In genomic region chr16:69339289-69340094, GRCh38 we compare ENCODE assay signal across 8 cellular contexts. TPM values are rescaled to one million over a fixed set of nuclear protein-coding genes. Genes with fewer than 3 reads are reported as not detected.
DNase-seq lines count a peak whose midpoint lies in the region; ATAC-seq, FAIRE-seq and TF ChIP-seq lines count a peak whose summit lies in the region.

COG8 (minus strand) TSS chr16:69339564; CDS start chr16:69339552, 12 bp downstream.
NIP7 (plus strand) TSS chr16:69339772; CDS start chr16:69339830, 58 bp downstream.

- FAIRE-seq in kidney (lab: Jason Lieb, UNC): peak; percentile 78

- no peaks in the 10 kb centered on the region for H3K9me3 Mint-ChIP-seq in chondrocyte (ENCODE audit: low read depth)

- no peaks in the 10 kb centered on the region for H3K9me3 ChIP-seq in BE2C
- no peaks in the 10 kb centered on the region for H3K9me3 ChIP-seq in kidney (ENCODE audit: control insufficient read depth in 1 of 2, low read length in 2 of 2)

- H3K27me3 ChIP-seq in BE2C: no peaks in the 10 kb centered on the region

- peak within 1 kb of the TSS; percentile 80 to 90 for H3K9ac ChIP-seq in kidney (ENCODE audit: low read length in 2 of 2)

- H3K36me3 ChIP-seq in BE2C: peaks cover 54% of the 10 kb centered on the region
- peaks cover 13 to 32% of the 10 kb centered on the region in 2 donors for H3K36me3 ChIP-seq in kidney (ENCODE audit: control insufficient read depth in 1 of 2, insufficient read depth in 2 of 2, low read length in 2 of 2)

- H3K4me1 ChIP-seq in BE2C (peaks cover 2% of the 10 kb centered on the region; the same call in 1 of the 2 replicates), kidney (ENCODE audit: control insufficient read depth in 1 of 2, insufficient read depth in 1 of 2, low read depth in 1 of 2, low read length in 2 of 2) (peaks cover 9 to 14% of the 10 kb centered on the region in 2 donors)

- H3K4me3 ChIP-seq in BE2C (ENCODE audit: low read depth, low read length) (peak within 1 kb of the TSS; percentile 99), kidney (ENCODE audit: low read length in 2 of 2) (peak within 1 kb of the TSS; percentile 69 to 75)

- peak within 1 kb of the TSS; percentile 97 for H3K4me3 Mint-ChIP-seq in chondrocyte (ENCODE audit: unreplicated experiment)

- H3K36me3 Mint-ChIP-seq in chondrocyte (ENCODE audit: low read depth): peaks cover 12% of the 10 kb centered on the region

- peak within 1 kb of the TSS; percentile 98 for H3K27ac Mint-ChIP-seq in chondrocyte (ENCODE audit: unreplicated experiment)

- intact Hi-C loops in kidney (cut with DNase I): no loop called here

- H3K27me3 Mint-ChIP-seq in chondrocyte (ENCODE audit: low read depth): no peaks in the 10 kb centered on the region

- DNase-seq in BE2C (peak; percentile 96), NCI-H510A treated with DMSO at 0.1 percent for 48 hours (lab: John Stamatoyannopoulos, UW) (peak; percentile 94), chondrocyte (ENCODE audit: low spot score) (peak; percentile 96), kidney (peak; percentile 97)
- peak; percentile 86 to 89 for DNase-seq in activated CD4-positive, alpha-beta T cell treated with anti-CD3 and anti-CD28 coated beads for 24 hours (ENCODE audit: low read depth in 2 of 2)
- peak; percentile 94 for DNase-seq in stimulated activated CD4-positive, alpha-beta T cell treated with anti-CD3 and anti-CD28 coated beads, Interleukin-15, amount 100 ng/mL, for 24 hours

- H3K27ac ChIP-seq in kidney (ENCODE audit: low read depth in 2 of 2, low read length in 2 of 2): peak within 1 kb of the TSS; percentile 74 to 82

- peaks cover 35% of the 10 kb centered on the region for H3K4me1 Mint-ChIP-seq in chondrocyte (ENCODE audit: low read depth)

- TF ChIP-seq POLR2A in GM19193 (IDR thresholded peaks at IDR 0.05; ENCODE audit: extremely low read depth, insufficient read depth, insufficient read length): peak; percentile 96

- peak; percentile 75 for TF ChIP-seq CTCF in BE2C (IDR thresholded peaks at IDR 0.05; ENCODE audit: low read depth, low read length)
- peak; percentile 88 for TF ChIP-seq CTCF in chondrocyte (IDR thresholded peaks at IDR 0.05)
- peak; percentile 93 for TF ChIP-seq CTCF in kidney (IDR thresholded peaks at IDR 0.05; ENCODE audit: borderline replicate concordance, extremely low read depth, insufficient read depth)

- ATAC-seq in HG03439 (IDR thresholded peaks at IDR 0.05; ENCODE audit: unreplicated experiment): peak; percentile 90

RNA-seq across cellular contexts. Expression of gene COG8, which starts in this region (rescaled TPM):
- 76.3 TPM for polyA plus RNA-seq in BE2C (2012; ENCODE audit: insufficient read depth, insufficient read length, low read depth)
- 34.1 to 45.7 TPM (median 36.8 TPM) in 3 replicates for total RNA-seq in chondrocyte
- 49.5 TPM for total RNA-seq in kidney
- 33.8 TPM for polyA plus RNA-seq in kidney (ENCODE audit: insufficient read depth, low read depth, low replicate concordance)

RNA-seq across cellular contexts. Expression of gene NIP7, which starts in this region (rescaled TPM):
- 83.9 TPM for polyA plus RNA-seq in BE2C (2012; ENCODE audit: insufficient read depth, insufficient read length, low read depth)
- total RNA-seq in chondrocyte (17.2 to 28.8 TPM (median 18.6 TPM) in 3 replicates), kidney (20.2 TPM)
- polyA plus RNA-seq in kidney (ENCODE audit: insufficient read depth, low read depth, low replicate concordance): 9.9 TPM

Comparison
In these comparisons a context has a peak if more than half of its experiments do, and no peak if none do; other contexts are left out.
1. Peak in every context shown above with its lines: DNase-seq, ATAC-seq, H3K4me3 ChIP-seq and H3K27ac ChIP-seq.